In genomic region chr9:137128158-137129088, GRCh38 we compare ENCODE assay signal across 1 cellular context.
TF ChIP-seq lines count a peak whose summit lies in the region.

No MANE protein-coding gene starts in this region.

TF ChIP-seq in SK-N-SH, 30 proteins besides CTCF, POLR2A, EP300 and RAD21 (continued from another document):
- TF ChIP-seq PBX3 (IDR thresholded peaks at IDR 0.05) (no peak), NRF1 (IDR thresholded peaks at IDR 0.05; ENCODE audit: low read depth, low read length) (no peak), GABPA (IDR thresholded peaks at IDR 0.05; ENCODE audit: low read depth) (no peak), SMC3 (IDR thresholded peaks at IDR 0.05; ENCODE audit: low read depth, low read length) (no peak), REST (IDR thresholded peaks at IDR 0.05; ENCODE audit: low read depth, low read length) (no peak), YY1 (IDR thresholded peaks at IDR 0.05; ENCODE audit: low read depth) (no peak), IRF3 (IDR thresholded peaks at IDR 0.05; ENCODE audit: low read depth, low read length) (no peak), POLR2AphosphoS5 (IDR thresholded peaks at IDR 0.05; ENCODE audit: low read depth, low read length) (no peak), TEAD4 (IDR thresholded peaks at IDR 0.05; ENCODE audit: borderline replicate concordance, insufficient read depth) (no peak), FOXJ3 (CRISPR knock-in tag; IDR thresholded peaks at IDR 0.05) (no peak), MAX (IDR thresholded peaks at IDR 0.05; ENCODE audit: low read depth) (no peak), ELF1 (IDR thresholded peaks at IDR 0.05) (no peak), JUND (IDR thresholded peaks at IDR 0.05) (no peak)
